In the genomic region with DNA sequence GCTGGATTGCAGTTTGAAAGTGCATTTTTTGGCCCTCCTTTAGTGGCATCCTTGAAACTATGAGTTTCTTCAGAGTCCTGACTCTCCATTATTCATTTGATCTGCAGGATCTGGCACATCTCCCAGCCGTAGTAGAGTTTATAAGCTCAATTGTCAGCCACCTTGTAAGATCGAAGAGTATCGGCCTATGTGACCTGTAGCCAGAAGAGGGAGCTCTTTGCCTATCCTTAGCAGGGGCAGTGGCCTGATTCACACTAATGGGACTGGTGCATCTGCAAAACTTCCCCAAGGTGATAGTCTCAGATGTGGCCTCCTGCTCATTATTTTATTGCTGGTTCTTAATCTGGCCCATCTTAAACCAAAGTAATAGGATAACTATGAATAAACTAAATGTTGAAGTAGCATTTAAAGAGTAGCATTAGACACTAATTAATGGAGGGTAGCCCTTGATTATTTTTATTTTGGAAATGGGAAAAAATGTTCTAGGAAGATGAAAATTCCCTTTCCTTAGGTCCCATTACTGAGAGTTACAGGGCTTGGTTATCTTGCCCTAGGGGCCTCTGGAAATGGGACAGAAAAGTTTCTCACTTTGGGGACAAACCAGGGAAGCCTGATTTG, we compare ENCODE assay signal across 9 cellular contexts. TPM values are rescaled to one million over a fixed set of nuclear protein-coding genes. Genes with fewer than 3 reads are reported as not detected.
A peak's percentile ranks its signal among the peaks of the same experiment; 100 is the strongest.
DNase-seq lines count a peak whose midpoint lies in the region; ATAC-seq and TF ChIP-seq lines count a peak whose summit lies in the region.
"Had no signal": no experiment of that assay in that cellular context is flagged by ENCODE, and none has a peak within 500 bp of the region (broad histone marks: within the 10 kb centered on the region; RNA-seq: fewer than 3 reads in every experiment).

No MANE protein-coding gene starts in this region.

- H3K27ac Mint-ChIP-seq in CD8-positive, alpha-beta memory T cell: no peak overlapping the region
- H3K27ac Mint-ChIP-seq in effector memory CD8-positive, alpha-beta T cell: no peak overlapping the region

- no peaks in the 10 kb centered on the region for H3K9me3 ChIP-seq in CD8-positive, alpha-beta memory T cell (ENCODE audit: low read length)
- H3K9me3 ChIP-seq in mucosa of descending colon: no peaks in the 10 kb centered on the region
- H3K9me3 ChIP-seq: SJSA1 had no signal

- H3K4me1 ChIP-seq in CD8-positive, alpha-beta memory T cell (ENCODE audit: insufficient read depth, low read length): no peaks in the 10 kb centered on the region
- peaks cover 4% of the 10 kb centered on the region for H3K4me1 ChIP-seq in mucosa of descending colon (ENCODE audit: low read depth)
- H3K4me1 ChIP-seq: SJSA1 had no signal

- intact Hi-C loops in mucosa of descending colon (cut with DNase I, micrococcal nuclease): no loop called here

- CTCF ChIA-PET in CD8-positive, alpha-beta memory T cell (lab: Charles Lee): interaction anchor here (0.6 to 2.1 kb wide), 32 partner anchors 9 to 434 kb away, joined by 3 to 16 read pairs (median 4); a partner anchor contains a TSS

- TF ChIP-seq CTCF in mucosa of descending colon (IDR thresholded peaks at IDR 0.05): peak; percentile 53

- peaks cover 0 to 6% (median 5%) of the 10 kb centered on the region in 3 donors for H3K4me1 Mint-ChIP-seq in CD8-positive, alpha-beta memory T cell
- H3K4me1 Mint-ChIP-seq in effector memory CD8-positive, alpha-beta T cell (ENCODE audit: low read depth in 2 of 2): peaks cover 1 to 14% of the 10 kb centered on the region in 2 donors

- no peak overlapping the region for H3K4me3 ChIP-seq in CD8-positive, alpha-beta memory T cell (ENCODE audit: low read length)
- no peak overlapping the region for H3K4me3 ChIP-seq in mucosa of descending colon
- H3K4me3 ChIP-seq: SJSA1 had no signal

- no peaks in the 10 kb centered on the region for H3K36me3 ChIP-seq in CD8-positive, alpha-beta memory T cell (ENCODE audit: insufficient read depth, low read length)
- no peaks in the 10 kb centered on the region for H3K36me3 ChIP-seq in mucosa of descending colon (ENCODE audit: low read depth)

- peaks cover 0 to 4% (median 0%) of the 10 kb centered on the region in 3 donors for H3K36me3 Mint-ChIP-seq in CD8-positive, alpha-beta memory T cell
- H3K36me3 Mint-ChIP-seq in effector memory CD8-positive, alpha-beta T cell (ENCODE audit: insufficient read depth): peaks cover 2% of the 10 kb centered on the region

- POLR2A ChIA-PET in CD8-positive, alpha-beta memory T cell (lab: Charles Lee): no interaction called here

- ATAC-seq in GM19351 (IDR thresholded peaks at IDR 0.05; ENCODE audit: unreplicated experiment) (peak; percentile 42), HG03378 (IDR thresholded peaks at IDR 0.05; ENCODE audit: unreplicated experiment) (peak; percentile 63), mucosa of descending colon (peak; percentile 92)
- peak; percentile 91 for ATAC-seq in effector memory CD8-positive, alpha-beta T cell (replicated peaks)
- peak; percentile 88 for ATAC-seq in stimulated activated naive CD8-positive, alpha-beta T cell treated with anti-CD3 and anti-CD28 coated beads, Interleukin-15, Interleukin-2, amounts not matched to agents 100 U/mL and 50 U/mL, for 24 hours

- DNase-seq in CD8-positive, alpha-beta memory T cell: peak; percentile 16 to 70 (median 48)
- DNase-seq in NCI-H524 treated with DMSO at 0.1 percent for 48 hours (lab: John Stamatoyannopoulos, UW) (peak; percentile 53), mucosa of descending colon (peak in 2 of 3 donors; percentile 35 to 80)
- peak; percentile 69 for DNase-seq in activated CD4-positive, alpha-beta T cell treated with anti-CD3 and anti-CD28 coated beads for 48 hours
- peak; percentile 48 to 53 (median 49) for DNase-seq in effector memory CD8-positive, alpha-beta T cell
- DNase-seq in stimulated activated naive CD8-positive, alpha-beta T cell treated with anti-CD3 and anti-CD28 coated beads, Interleukin-15, Interleukin-2, amounts not matched to agents 100 U/mL and 50 U/mL, for 24 hours: peak; percentile 56

- no peak overlapping the region for H3K4me3 Mint-ChIP-seq in CD8-positive, alpha-beta memory T cell
- no peak overlapping the region for H3K4me3 Mint-ChIP-seq in effector memory CD8-positive, alpha-beta T cell

- H3K27me3 Mint-ChIP-seq in CD8-positive, alpha-beta memory T cell: peaks cover 0 to 5% of the 10 kb centered on the region in 2 donors
- H3K27me3 Mint-ChIP-seq in effector memory CD8-positive, alpha-beta T cell: no peaks in the 10 kb centered on the region

- no peaks in the 10 kb centered on the region for H3K9me3 Mint-ChIP-seq in CD8-positive, alpha-beta memory T cell
- H3K9me3 Mint-ChIP-seq in effector memory CD8-positive, alpha-beta T cell: no peaks in the 10 kb centered on the region

- no peaks in the 10 kb centered on the region for H3K27me3 ChIP-seq in CD8-positive, alpha-beta memory T cell (ENCODE audit: insufficient read depth, low read length, poor library complexity, severe bottlenecking)
- H3K27me3 ChIP-seq: SJSA1 had no signal

- H3K27ac ChIP-seq in CD8-positive, alpha-beta memory T cell (ENCODE audit: low read depth, low read length): no peak overlapping the region
- H3K27ac ChIP-seq: SJSA1 had no signal

RNA-seq across cellular contexts. Expression of a gene that starts 21.2 kb away (rescaled TPM):
- total RNA-seq in CD8-positive, alpha-beta memory T cell: 1 to 10 TPM; 4.1 to 4.8 TPM
- 17.8 TPM for polyA plus RNA-seq in CD8-positive, alpha-beta memory T cell
- under 1 TPM in 2 of 3 donors, not detected in 1; 0.36 to 0.41 TPM for total RNA-seq in mucosa of descending colon
- total RNA-seq: SJSA1 had no signal

RNA-seq across cellular contexts. Expression of a gene that starts 25.7 kb away (rescaled TPM):
- total RNA-seq in CD8-positive, alpha-beta memory T cell: 1 to 10 TPM; 2.8 to 3.4 TPM
- polyA plus RNA-seq in CD8-positive, alpha-beta memory T cell: 0.12 TPM
- 10 to 100 TPM; 22.6 to 49.9 (median 36.3) TPM for total RNA-seq in mucosa of descending colon

Comparison
In these comparisons a context has a peak if more than half of its experiments do, and no peak if none do; other contexts are left out.
1. ATAC-seq: peak in every context shown above with its lines; median percentile 92 in mucosa of descending colon; 91 in effector memory CD8-positive, alpha-beta T cell; 88 in stimulated activated naive CD8-positive, alpha-beta T cell treated with anti-CD3 and anti-CD28 coated beads, Interleukin-15, Interleukin-2, amounts not matched to agents 100 U/mL and 50 U/mL, for 24 hours; 63 in HG03378; 42 in GM19351.
2. RNA of a gene that starts 25.7 kb away (total RNA-seq): 22.6 to 49.9 TPM in mucosa of descending colon; 2.8 to 3.4 TPM in CD8-positive, alpha-beta memory T cell; every median in the first group is over 4 times any median in the second.
3. Peak in every context shown above with its lines, with median percentiles within 50 percentile points of each other: DNase-seq.